Comparison of ENCODE assay signal across 24 cellular contexts in the genomic region with DNA sequence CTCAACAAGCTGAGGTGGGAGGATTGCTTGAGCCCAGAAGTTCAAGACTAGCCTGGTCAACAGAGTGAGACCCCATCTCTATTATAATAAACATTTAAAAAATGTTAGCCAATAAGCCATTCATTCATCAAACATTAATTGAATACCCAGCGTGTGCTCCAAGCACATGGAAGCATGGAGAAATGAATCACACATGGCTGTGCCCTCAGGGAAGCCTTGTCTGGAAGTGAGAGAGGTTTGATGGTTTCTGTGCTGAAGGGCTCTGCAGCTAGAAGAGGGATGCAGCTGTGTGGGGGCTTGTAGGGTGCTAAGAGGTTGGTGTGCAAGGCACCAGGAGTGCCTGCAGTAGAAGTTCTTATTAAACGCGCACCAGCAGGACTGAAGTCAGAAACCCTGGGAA.
"Had no signal": no experiment of that assay in that cellular context is flagged by ENCODE, and none has a peak within 500 bp of the region (broad histone marks: within the 10 kb centered on the region; RNA-seq: fewer than 3 reads in every experiment).

No MANE protein-coding gene starts in this region.

- H3K27me3 Mint-ChIP-seq: naive thymus-derived CD4-positive, alpha-beta T cell; stimulated activated memory B cell treated with anti-CD40 and anti-IgM and Interleukin-4, amounts not matched to agents 10 μg/mL and 1 μg/mL and 100 μg/mL, for 72 hours had no signal

- H3K9me3 ChIP-seq: esophagus squamous epithelium, gastrocnemius medialis, left lung, prostate gland, sigmoid colon, testis, tibial artery, upper lobe of left lung had no signal

- H3K27me3 ChIP-seq: esophagus squamous epithelium, gastrocnemius medialis, left lung, sigmoid colon, testis, tibial artery, upper lobe of left lung had no signal

- H3K27ac ChIP-seq: esophagus squamous epithelium, gastrocnemius medialis, left lung, prostate gland, sigmoid colon, testis, tibial artery, upper lobe of left lung had no signal

- H3K9me3 Mint-ChIP-seq: nephron; stimulated activated memory B cell treated with anti-CD40 and anti-IgM and Interleukin-4, amounts not matched to agents 10 μg/mL and 1 μg/mL and 100 μg/mL, for 72 hours had no signal

- DNase-seq: cerebellar nuclear complex; cortex of kidney; effector CD8-positive, alpha-beta T cell; erythroblast; esophagus squamous epithelium; gastrocnemius medialis; kidney; left cardiac atrium; left lung; mesendoderm; midbrain; naive thymus-derived CD4-positive, alpha-beta T cell; nucleus accumbens; sigmoid colon; stimulated activated CD4-positive, alpha-beta T cell treated with anti-CD3 and anti-CD28 coated beads, Interleukin-4, amount 100 ng/mL, for 4 hours; stimulated activated naive CD8-positive, alpha-beta T cell treated with anti-CD3 and anti-CD28 coated beads, Interleukin-15, Interleukin-2, amounts not matched to agents 100 U/mL and 50 U/mL, for 24 hours; substantia nigra; testis; tibial artery; upper lobe of left lung had no signal

- H3K4me1 Mint-ChIP-seq: nephron; stimulated activated memory B cell treated with anti-CD40 and anti-IgM and Interleukin-4, amounts not matched to agents 10 μg/mL and 1 μg/mL and 100 μg/mL, for 72 hours had no signal

- H3K36me3 ChIP-seq: prostate gland had no signal

- ATAC-seq: gastrocnemius medialis; left cardiac atrium; left lung; naive thymus-derived CD4-positive, alpha-beta T cell; right cardiac atrium; stimulated activated memory B cell treated with anti-CD40 and anti-IgM and Interleukin-4, amounts not matched to agents 10 μg/mL and 1 μg/mL and 100 μg/mL, for 72 hours; stimulated activated naive CD8-positive, alpha-beta T cell treated with anti-CD3 and anti-CD28 coated beads, Interleukin-15, Interleukin-2, amounts not matched to agents 100 U/mL and 50 U/mL, for 24 hours had no signal

- H3K4me3 ChIP-seq: esophagus squamous epithelium, gastrocnemius medialis, left lung, prostate gland, sigmoid colon, testis, tibial artery, upper lobe of left lung had no signal

- H3K4me3 Mint-ChIP-seq: naive thymus-derived CD4-positive, alpha-beta T cell; nephron; stimulated activated memory B cell treated with anti-CD40 and anti-IgM and Interleukin-4, amounts not matched to agents 10 μg/mL and 1 μg/mL and 100 μg/mL, for 72 hours had no signal

- H3K4me1 ChIP-seq: esophagus squamous epithelium, gastrocnemius medialis, left lung, prostate gland, sigmoid colon, tibial artery, upper lobe of left lung had no signal

- H3K27ac Mint-ChIP-seq: naive thymus-derived CD4-positive, alpha-beta T cell; nephron; stimulated activated memory B cell treated with anti-CD40 and anti-IgM and Interleukin-4, amounts not matched to agents 10 μg/mL and 1 μg/mL and 100 μg/mL, for 72 hours had no signal
